Comparison of ENCODE assay signal across 1 cellular context in genomic region chr3:190581041-190581501, GRCh38.
TF ChIP-seq lines count a peak whose summit lies in the region.

No MANE protein-coding gene starts in this region.

TF ChIP-seq in IMR-90, 13 proteins besides CTCF, POLR2A, EP300 and RAD21 (continued from another document):
- TF ChIP-seq USF2 (IDR thresholded peaks at IDR 0.05; ENCODE audit: low read depth, low read length), result no peak
- TF ChIP-seq ELK1 (IDR thresholded peaks at IDR 0.05; ENCODE audit: borderline replicate concordance, low read depth, low read length), result no peak
